Comparison of ENCODE assay signal across 21 cellular contexts in the genomic region with DNA sequence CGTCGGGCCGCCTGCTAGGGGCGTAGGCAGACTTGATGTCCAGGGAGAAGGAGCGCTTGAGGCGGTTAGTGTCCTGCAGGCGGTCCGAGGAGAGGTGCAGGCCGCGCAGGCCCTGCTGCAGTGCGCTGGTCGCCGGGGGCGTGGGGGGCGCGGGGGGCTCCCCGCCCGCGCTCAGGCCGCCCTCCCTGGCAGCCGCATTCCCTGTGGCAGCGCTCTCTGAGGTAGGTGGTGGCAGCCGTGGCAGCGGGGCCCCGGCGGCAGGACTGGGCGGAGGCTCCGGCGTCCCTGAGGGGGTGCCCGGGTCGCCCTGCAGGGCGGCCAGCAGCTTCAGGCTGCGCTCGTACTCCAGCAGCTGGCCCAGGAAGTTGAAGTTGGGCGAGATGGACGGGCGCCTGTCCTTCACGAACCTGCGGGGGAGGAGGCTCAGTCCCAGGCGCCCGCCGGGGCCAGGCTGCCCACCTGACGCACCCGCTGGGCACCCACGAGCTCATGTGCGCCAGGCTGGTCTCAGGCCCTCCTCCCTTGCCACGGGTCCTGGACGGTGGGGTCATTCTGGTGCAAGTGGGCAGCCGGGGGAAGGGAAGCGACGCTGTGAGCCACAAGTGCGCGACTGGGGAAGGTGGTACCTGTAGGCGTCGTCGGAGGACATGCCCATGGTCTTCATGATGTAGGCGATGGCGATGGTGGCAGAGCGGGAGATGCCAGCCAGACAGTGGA. TPM values are rescaled to one million over a fixed set of nuclear protein-coding genes. Genes with fewer than 3 reads are reported as not detected.
DNase-seq lines count a peak whose midpoint lies in the region; ATAC-seq, FAIRE-seq and TF ChIP-seq lines count a peak whose summit lies in the region.
"Had no signal": no experiment of that assay in that cellular context is flagged by ENCODE, and none has a peak within 500 bp of the region (broad histone marks: within the 10 kb centered on the region; RNA-seq: fewer than 3 reads in every experiment).

No MANE protein-coding gene starts in this region.

- H3K4ac ChIP-seq in neuronal stem cell (ENCODE audit: low read length): no peak overlapping the region

- peak overlapping the region; percentile 34 for H3K23ac ChIP-seq in neuronal stem cell (ENCODE audit: low read depth, low read length, poor library complexity)

- CTCF ChIA-PET in OCI-LY7 (lab: Charles Lee; ENCODE audit: unreplicated experiment): no interaction called here

- H3K4me3 ChIP-seq in heart right ventricle: no peak overlapping the region
- no peak overlapping the region for H3K4me3 ChIP-seq in neuronal stem cell (ENCODE audit: low read length in 2 of 2)
- no peak overlapping the region for H3K4me3 ChIP-seq in aorta (ENCODE audit: low read length in 2 of 2)
- H3K4me3 ChIP-seq in OCI-LY7 (ENCODE audit: low read depth, low read length, poor library complexity, severe bottlenecking): no peak overlapping the region
- H3K4me3 ChIP-seq in small intestine (ENCODE audit: low read depth in 1 of 2, low read length in 2 of 2): no peak overlapping the region
- H3K4me3 ChIP-seq: lung had no signal

- no TSS peak for BruUV-seq in OCI-LY7 (replicated peaks; lab: Mats Ljungman, UMichigan)

- POLR2A ChIA-PET in OCI-LY7 (lab: Charles Lee): interaction anchor here (0.6 kb wide), 2 partner anchors 19 to 36 kb away, joined by 4 read pairs; no protein-coding TSS in a partner anchor

- H4K91ac ChIP-seq in neuronal stem cell (ENCODE audit: low read depth, low read length, poor library complexity): no peak overlapping the region

- H3K14ac ChIP-seq in neuronal stem cell (ENCODE audit: low read length): peak overlapping the region; percentile 38

- H3K27me3 ChIP-seq in heart right ventricle (peaks cover 0 to 21% (median 0%) of the 10 kb centered on the region in 7 donors), neuronal stem cell (ENCODE audit: control insufficient read depth in 3 of 3, insufficient read depth in 3 of 3, low read depth in 1 of 3, low read length in 3 of 3) (peaks cover 2 to 49% (median 47%) of the 10 kb centered on the region in 3 experiments), aorta (ENCODE audit: control insufficient read depth in 1 of 2, insufficient read depth in 2 of 2, low read length in 1 of 2) (no peaks in the 10 kb centered on the region), small intestine (ENCODE audit: control insufficient read depth in 2 of 2, insufficient read depth in 2 of 2, low read length in 2 of 2) (no peaks in the 10 kb centered on the region)

- H3K9me3 ChIP-seq in heart right ventricle (no peaks in the 10 kb centered on the region), neuronal stem cell (replicated peaks in 1 of 2; ENCODE audit: control insufficient read depth in 2 of 2, insufficient read depth in 1 of 2, low read depth in 1 of 2, low read length in 2 of 2) (no peaks in the 10 kb centered on the region), aorta (ENCODE audit: control insufficient read depth, low read length) (no peaks in the 10 kb centered on the region), OCI-LY7 (ENCODE audit: low read length) (no peaks in the 10 kb centered on the region), small intestine (ENCODE audit: control insufficient read depth, low read depth) (no peaks in the 10 kb centered on the region)

- peak; percentile 22 for DNase-seq in activated T-cell treated with anti-CD3 and anti-CD28 coated beads, Interleukin-2, amount 50 U/mL, for 1 hour
- DNase-seq in activated T-cell treated with anti-CD3 and anti-CD28 coated beads, Interleukin-2, amount 50 U/mL, for 24 hours: no peak
- no peak for DNase-seq in heart right ventricle
- DNase-seq in neuronal stem cell (ENCODE audit: low spot score): no peak
- no peak for DNase-seq in aorta
- DNase-seq in OCI-LY7 (ENCODE audit: low spot score): no peak
- DNase-seq in small intestine: no peak
- DNase-seq: activated CD4-positive, CD25-positive, alpha-beta regulatory T cell treated with anti-CD3 and anti-CD28 coated beads, Interleukin-2, amount 50 U/mL, for 72 hours; activated CD8-positive, alpha-beta memory T cell treated with anti-CD3 and anti-CD28 coated beads, Interleukin-2, amount 50 U/mL, for 4 hours; CD4-positive, CD25-positive, alpha-beta regulatory T cell; cerebellar nuclear complex; NCI-H146 had no signal

- no peak overlapping the region for H3K4me2 ChIP-seq in neuronal stem cell (ENCODE audit: insufficient read depth, low read length, poor library complexity, severe bottlenecking)
- H3K4me2 ChIP-seq in OCI-LY7 (ENCODE audit: low read length): no peak overlapping the region

- no peak overlapping the region for H2BK5ac ChIP-seq in neuronal stem cell (ENCODE audit: low read length)

- TF ChIP-seq CTCF in heart right ventricle (IDR thresholded peaks at IDR 0.05): no peak
- TF ChIP-seq CTCF in OCI-LY7 (conservative IDR thresholded peaks at IDR 0.05; ENCODE audit: low read length): no peak

- H3K27ac Mint-ChIP-seq in activated T-cell treated with anti-CD3 and anti-CD28 coated beads, Interleukin-2, amount 50 U/mL, for 24 hours: no peak overlapping the region
- H3K27ac Mint-ChIP-seq: activated naive CD4-positive, alpha-beta T cell treated with anti-CD3 and anti-CD28 coated beads, Interleukin-2, amount 50 U/mL, for 72 hours; T-cell had no signal

- FAIRE-seq in small intestine (lab: Jason Lieb, UNC): no peak

- intact Hi-C loops in heart right ventricle (cut with DNase I): no loop called here
- intact Hi-C loops in aorta (cut with DNase I): loop anchor here in 1 of 2 donors (5.0 kb wide), 1 partner anchor 270 kb away; no protein-coding TSS in a partner anchor
- intact Hi-C loops in OCI-LY7 (cut with micrococcal nuclease; ENCODE audit: unreplicated experiment): no loop called here

- peak overlapping the region; percentile 78 for H2BK15ac ChIP-seq in neuronal stem cell (ENCODE audit: low read length)

- H3K79me1 ChIP-seq in neuronal stem cell (ENCODE audit: low read depth, low read length): no peaks in the 10 kb centered on the region

- H3K79me2 ChIP-seq in OCI-LY7 (ENCODE audit: insufficient read depth, low read depth, low read length): no peaks in the 10 kb centered on the region

- H4K8ac ChIP-seq in neuronal stem cell (ENCODE audit: low read depth, low read length): no peak overlapping the region

- WGBS in heart right ventricle, 2 donors: 94 to 95% methylated on average over 45 to 59 of the region's 59 CpGs
- no CpG with 5 or more reads among the region's 59 CpGs for WGBS in neuronal stem cell (ENCODE audit: extremely low coverage in 2 of 2, insufficient read length in 2 of 2, insufficient replicate concordance in 1 of 2), 2 donors
- 92% methylated on average over 42 to 59 of the region's 59 CpGs for WGBS in aorta, 2 donors
- 90 to 96% (median 96%) methylated on average over 37 to 59 of the region's 59 CpGs for WGBS in small intestine, 3 donors

- no peak overlapping the region for H3K9ac ChIP-seq in neuronal stem cell (ENCODE audit: low read depth, low read length, poor library complexity)

- H3K4me1 Mint-ChIP-seq in activated T-cell treated with anti-CD3 and anti-CD28 coated beads, Interleukin-2, amount 50 U/mL, for 24 hours (ENCODE audit: low read depth): no peaks in the 10 kb centered on the region
- H3K4me1 Mint-ChIP-seq: CD4-positive, CD25-positive, alpha-beta regulatory T cell had no signal

- no peak overlapping the region for H3K4me3 Mint-ChIP-seq in activated T-cell treated with anti-CD3 and anti-CD28 coated beads, Interleukin-2, amount 50 U/mL, for 24 hours
- H3K4me3 Mint-ChIP-seq: CD4-positive, CD25-positive, alpha-beta regulatory T cell had no signal

- peaks cover 20 to 63% (median 40%) of the 10 kb centered on the region in 9 donors for H3K4me1 ChIP-seq in heart right ventricle
- peaks cover 0 to 10% of the 10 kb centered on the region in 2 donors for H3K4me1 ChIP-seq in neuronal stem cell (ENCODE audit: control insufficient read depth in 2 of 2, insufficient read depth in 1 of 2, low read depth in 1 of 2, low read length in 2 of 2)
- no peaks in the 10 kb centered on the region for H3K4me1 ChIP-seq in aorta (ENCODE audit: control insufficient read depth in 1 of 2, insufficient read depth in 2 of 2, low read length in 2 of 2)
- H3K4me1 ChIP-seq in OCI-LY7 (ENCODE audit: insufficient read depth, low read length, poor library complexity, severe bottlenecking): no peaks in the 10 kb centered on the region
- no peaks in the 10 kb centered on the region for H3K4me1 ChIP-seq in small intestine (ENCODE audit: control insufficient read depth in 2 of 2, insufficient read depth in 1 of 2, low read depth in 1 of 2, low read length in 1 of 2)

- no peak overlapping the region for H2BK120ac ChIP-seq in neuronal stem cell (ENCODE audit: low read depth, low read length)

- H4K20me1 ChIP-seq in OCI-LY7 (ENCODE audit: insufficient read depth, low read length): no peaks in the 10 kb centered on the region

- H2AFZ ChIP-seq in neuronal stem cell (ENCODE audit: low read length) (no peak overlapping the region), OCI-LY7 (ENCODE audit: low read length) (no peak overlapping the region)

- peak overlapping the region; percentile 79 for H2AK5ac ChIP-seq in neuronal stem cell (ENCODE audit: low read depth, low read length)

- H3K18ac ChIP-seq in neuronal stem cell (ENCODE audit: low read length): no peak overlapping the region

- peak overlapping the region; percentile 41 for H2BK12ac ChIP-seq in neuronal stem cell (ENCODE audit: low read length)

- ATAC-seq in heart right ventricle: no peak
- ATAC-seq in aorta (ENCODE audit: low FRiP score): no peak
- no peak for ATAC-seq in HG03175 (IDR thresholded peaks at IDR 0.05; ENCODE audit: unreplicated experiment)
- ATAC-seq: activated naive CD4-positive, alpha-beta T cell treated with anti-CD3 and anti-CD28 coated beads, Interleukin-2, amount 50 U/mL, for 72 hours; T-cell had no signal

- H3K27me3 Mint-ChIP-seq in activated T-cell treated with anti-CD3 and anti-CD28 coated beads, Interleukin-2, amount 50 U/mL, for 24 hours: peaks cover 7% of the 10 kb centered on the region

- H3K27ac ChIP-seq in heart right ventricle: peak overlapping the region; percentile 59 to 99 (median 88)
- no peak overlapping the region for H3K27ac ChIP-seq in neuronal stem cell (replicated peaks; ENCODE audit: low read length)
- H3K27ac ChIP-seq in aorta (ENCODE audit: low read depth in 1 of 2, low read length in 2 of 2): peak overlapping the region; percentile 34 to 83
- no peak overlapping the region for H3K27ac ChIP-seq in OCI-LY7 (ENCODE audit: low read depth, low read length, poor library complexity, severe bottlenecking)
- peak overlapping the region in 1 of 2 donors; percentile 61 for H3K27ac ChIP-seq in small intestine (ENCODE audit: low read depth in 1 of 2, low read length in 1 of 2)
- H3K27ac ChIP-seq: 22Rv1, HL-60 had no signal

- no peaks in the 10 kb centered on the region for H3K9me2 ChIP-seq in OCI-LY7 (ENCODE audit: insufficient read depth, low read length)

- peaks cover 10% of the 10 kb centered on the region for H3K36me3 Mint-ChIP-seq in activated T-cell treated with anti-CD3 and anti-CD28 coated beads, Interleukin-2, amount 50 U/mL, for 24 hours (ENCODE audit: low read depth)
- H3K36me3 Mint-ChIP-seq: activated naive CD4-positive, alpha-beta T cell treated with anti-CD3 and anti-CD28 coated beads, Interleukin-2, amount 50 U/mL, for 72 hours had no signal

- peaks cover 0 to 54% (median 11%) of the 10 kb centered on the region in 9 donors for H3K36me3 ChIP-seq in heart right ventricle
- H3K36me3 ChIP-seq in neuronal stem cell (replicated peaks in 1 of 2; ENCODE audit: control insufficient read depth in 2 of 2, insufficient read depth in 2 of 2, low read length in 2 of 2): peaks cover 0 to 5% of the 10 kb centered on the region in 2 donors
- H3K36me3 ChIP-seq in aorta (ENCODE audit: control insufficient read depth in 1 of 2, insufficient read depth in 2 of 2, low read length in 1 of 2): peaks cover 0 to 3% of the 10 kb centered on the region in 2 donors
- H3K36me3 ChIP-seq in OCI-LY7 (ENCODE audit: insufficient read depth, low read length): no peaks in the 10 kb centered on the region
- no peaks in the 10 kb centered on the region for H3K36me3 ChIP-seq in small intestine (ENCODE audit: control insufficient read depth in 2 of 2, insufficient read depth in 2 of 2, low read length in 2 of 2)

- no peaks in the 10 kb centered on the region for H3K9me3 Mint-ChIP-seq in activated T-cell treated with anti-CD3 and anti-CD28 coated beads, Interleukin-2, amount 50 U/mL, for 24 hours
- H3K9me3 Mint-ChIP-seq: activated naive CD4-positive, alpha-beta T cell treated with anti-CD3 and anti-CD28 coated beads, Interleukin-2, amount 50 U/mL, for 72 hours; T-cell had no signal

RNA-seq across cellular contexts. Expression of gene DUSP8, which starts 14.7 kb away (rescaled TPM):
- total RNA-seq in heart right ventricle (10 to 100 TPM; 10.4 to 53.5 (median 22.2) TPM), aorta (10 to 100 TPM in 1 of 2 donors, 1 to 10 TPM in 1; 9.4 to 39.3 TPM), OCI-LY7 (2022) (not detected in 2 replicates)
- polyA plus RNA-seq in heart right ventricle (1 to 10 TPM; 5.9 to 7.7 TPM), aorta (1 to 10 TPM; 2.3 to 6.5 TPM), small intestine (1 to 10 TPM; 3.1 to 8.1 (median 6.0) TPM)
- 5.8 TPM for polyA plus RNA-seq in neuronal stem cell (2013, experiment 1 of 2)
- polyA plus RNA-seq in neuronal stem cell (2013, experiment 2 of 2): 6.1 TPM
- not detected in 2 replicates for total RNA-seq in OCI-LY7 (2014; rRNA removed; shearing (Covaris generic))

RNA-seq across cellular contexts. Expression of gene KRTAP5-1, which starts 27.8 kb away (rescaled TPM):
- total RNA-seq in heart right ventricle (not detected), aorta (not detected), OCI-LY7 (2022) (not detected in 2 replicates)
- polyA plus RNA-seq in heart right ventricle (not detected), aorta (not detected), small intestine (not detected)
- not detected for polyA plus RNA-seq in neuronal stem cell (2013, experiment 1 of 2)
- polyA plus RNA-seq in neuronal stem cell (2013, experiment 2 of 2): not detected
- total RNA-seq in OCI-LY7 (2014; rRNA removed; shearing (Covaris generic)): not detected in 2 replicates
- total RNA-seq: activated naive CD4-positive, alpha-beta T cell treated with anti-CD3 and anti-CD28 coated beads, Interleukin-2, amount 50 U/mL, for 72 hours; CD4-positive, CD25-positive, alpha-beta regulatory T cell; epithelial cell of proximal tubule; lung; NCI-H460; subcutaneous adipose tissue; T-cell had no signal
- polyA plus RNA-seq: CD4-positive, CD25-positive, alpha-beta regulatory T cell; lung had no signal

RNA-seq across cellular contexts. Expression of gene KRTAP5-2, which starts 40.8 kb away (rescaled TPM):
- not detected for total RNA-seq in heart right ventricle
- polyA plus RNA-seq in heart right ventricle: under 1 TPM in 1 of 2 donors, not detected in 1; 0.04 TPM
- polyA plus RNA-seq in neuronal stem cell (2013, experiment 1 of 2): not detected
- polyA plus RNA-seq in neuronal stem cell (2013, experiment 2 of 2): not detected
- total RNA-seq in aorta: not detected
- not detected for polyA plus RNA-seq in aorta
- total RNA-seq in OCI-LY7 (2014; rRNA removed; shearing (Covaris generic)): not detected in 2 replicates
- total RNA-seq in OCI-LY7 (2022): not detected in 2 replicates
- under 1 TPM in 1 of 3 donors, not detected in 2; 0.07 TPM for polyA plus RNA-seq in small intestine
- total RNA-seq: activated naive CD4-positive, alpha-beta T cell treated with anti-CD3 and anti-CD28 coated beads, Interleukin-2, amount 50 U/mL, for 72 hours; epithelial cell of proximal tubule; lung; NCI-H460; subcutaneous adipose tissue; T-cell had no signal
- polyA plus RNA-seq: CD4-positive, CD25-positive, alpha-beta regulatory T cell had no signal

RNA-seq across cellular contexts. Expression of gene KRTAP5-3, which starts 50.9 kb away (rescaled TPM):
- total RNA-seq in heart right ventricle: not detected
- not detected for polyA plus RNA-seq in heart right ventricle
- not detected for polyA plus RNA-seq in neuronal stem cell (2013, experiment 1 of 2)
- not detected for polyA plus RNA-seq in neuronal stem cell (2013, experiment 2 of 2)
- total RNA-seq in aorta: not detected
- polyA plus RNA-seq in aorta: not detected
- not detected in 2 replicates for total RNA-seq in OCI-LY7 (2014; rRNA removed; shearing (Covaris generic))
- not detected in 2 replicates for total RNA-seq in OCI-LY7 (2022)
- polyA plus RNA-seq in small intestine: not detected
- total RNA-seq: activated naive CD4-positive, alpha-beta T cell treated with anti-CD3 and anti-CD28 coated beads, Interleukin-2, amount 50 U/mL, for 72 hours; CD4-positive, CD25-positive, alpha-beta regulatory T cell; epithelial cell of proximal tubule; lung; NCI-H460; subcutaneous adipose tissue; T-cell had no signal
- polyA plus RNA-seq: CD4-positive, CD25-positive, alpha-beta regulatory T cell; lung had no signal

Comparison
In these comparisons a context has a peak if more than half of its experiments do, and no peak if none do; other contexts are left out.
1. H3K27ac ChIP-seq: peak in heart right ventricle (10 of 10) and aorta (2 of 2); none in neuronal stem cell (single experiment) and OCI-LY7 (single experiment).
2. RNA of gene DUSP8, which starts 14.7 kb away (total RNA-seq): 9.4 to 39.3 TPM in aorta and 10.4 to 53.5 TPM in heart right ventricle; not detected in OCI-LY7; every median in the first group is over 10 times any median in the second.